ENCODE assay signal across 27 cellular contexts in the genomic region with DNA sequence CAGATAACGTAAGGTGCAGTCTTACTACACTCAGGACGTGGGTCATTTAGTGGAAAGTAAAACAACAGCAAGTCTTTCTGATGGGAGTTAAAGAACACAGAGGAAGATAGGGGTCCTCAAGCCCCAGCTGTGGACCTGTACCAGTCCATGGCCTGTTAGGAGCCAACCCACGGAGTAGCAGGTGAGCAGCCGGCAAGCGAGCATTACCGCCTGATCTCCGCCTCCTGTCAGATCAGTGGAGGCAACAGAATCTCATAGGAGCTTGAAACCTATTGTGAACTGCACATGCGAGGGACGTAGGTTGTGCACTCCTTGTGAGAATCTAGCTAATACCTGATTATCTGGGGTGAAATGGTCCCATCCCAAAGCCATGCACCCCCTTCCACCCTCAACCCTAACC.
"Had no signal": no experiment of that assay in that cellular context is flagged by ENCODE, and none has a peak within 500 bp of the region (broad histone marks: within the 10 kb centered on the region; RNA-seq: fewer than 3 reads in every experiment).

No MANE protein-coding gene starts in this region.

- H3K9me3 ChIP-seq: colonic mucosa, esophagus muscularis mucosa, esophagus squamous epithelium, gastrocnemius medialis, gastroesophageal sphincter, heart left ventricle, heart right ventricle had no signal

- H3K27me3 Mint-ChIP-seq: dendritic cell treated with granulocyte-macrophage colony-stimulating factor and Interleukin-4, amounts not matched to agents 40 ng/mL and 50 ng/mL, for 4 days; effector memory CD8-positive, alpha-beta T cell had no signal

- H3K27me3 ChIP-seq: colonic mucosa, dorsolateral prefrontal cortex, esophagus muscularis mucosa, esophagus squamous epithelium, foreskin keratinocyte, gastrocnemius medialis, gastroesophageal sphincter, heart left ventricle, heart right ventricle had no signal

- H3K27ac Mint-ChIP-seq: dendritic cell treated with granulocyte-macrophage colony-stimulating factor and Interleukin-4, amounts not matched to agents 40 ng/mL and 50 ng/mL, for 4 days; effector memory CD8-positive, alpha-beta T cell; endodermal cell had no signal

- H3K4me1 ChIP-seq: colonic mucosa, esophagus muscularis mucosa, esophagus squamous epithelium, gastrocnemius medialis, gastroesophageal sphincter, heart left ventricle, heart right ventricle had no signal

- H3K27ac ChIP-seq: colonic mucosa, coronary artery, dorsolateral prefrontal cortex, epithelial cell of prostate, esophagus muscularis mucosa, esophagus squamous epithelium, foreskin keratinocyte, gastrocnemius medialis, gastroesophageal sphincter, heart left ventricle, heart right ventricle had no signal

- FAIRE-seq: endometrium, endothelial cell of umbilical vein had no signal

- H3K9me3 Mint-ChIP-seq: dendritic cell treated with granulocyte-macrophage colony-stimulating factor and Interleukin-4, amounts not matched to agents 40 ng/mL and 50 ng/mL, for 4 days; endodermal cell had no signal

- H3K4me3 Mint-ChIP-seq: dendritic cell treated with granulocyte-macrophage colony-stimulating factor and Interleukin-4, amounts not matched to agents 40 ng/mL and 50 ng/mL, for 4 days; effector memory CD8-positive, alpha-beta T cell; endodermal cell had no signal

- H3K4me3 ChIP-seq: colonic mucosa, coronary artery, dorsolateral prefrontal cortex, esophagus muscularis mucosa, esophagus squamous epithelium, gastrocnemius medialis, gastroesophageal sphincter, heart left ventricle, heart right ventricle had no signal

- ATAC-seq: effector memory CD8-positive, alpha-beta T cell; esophagus mucosa; foreskin keratinocyte; gastrocnemius medialis; gastroesophageal sphincter; heart left ventricle; heart right ventricle had no signal

- H3K36me3 ChIP-seq: colonic mucosa, esophagus muscularis mucosa, esophagus squamous epithelium, gastrocnemius medialis, gastroesophageal sphincter, heart left ventricle, heart right ventricle had no signal

- DNase-seq: colonic mucosa; cortex of kidney; dermis blood vessel endothelial cell; dorsolateral prefrontal cortex; effector CD4-positive, alpha-beta T cell; effector CD8-positive, alpha-beta T cell; effector memory CD4-positive, alpha-beta T cell; effector memory CD8-positive, alpha-beta T cell; endodermal cell; erythroblast; esophagus squamous epithelium; foreskin fibroblast; foreskin keratinocyte; foreskin melanocyte; gastrocnemius medialis; glutamatergic neuron; head of caudate nucleus; heart left ventricle; heart right ventricle had no signal
